Comparison of ENCODE assay signal across 18 cellular contexts in the genomic region with DNA sequence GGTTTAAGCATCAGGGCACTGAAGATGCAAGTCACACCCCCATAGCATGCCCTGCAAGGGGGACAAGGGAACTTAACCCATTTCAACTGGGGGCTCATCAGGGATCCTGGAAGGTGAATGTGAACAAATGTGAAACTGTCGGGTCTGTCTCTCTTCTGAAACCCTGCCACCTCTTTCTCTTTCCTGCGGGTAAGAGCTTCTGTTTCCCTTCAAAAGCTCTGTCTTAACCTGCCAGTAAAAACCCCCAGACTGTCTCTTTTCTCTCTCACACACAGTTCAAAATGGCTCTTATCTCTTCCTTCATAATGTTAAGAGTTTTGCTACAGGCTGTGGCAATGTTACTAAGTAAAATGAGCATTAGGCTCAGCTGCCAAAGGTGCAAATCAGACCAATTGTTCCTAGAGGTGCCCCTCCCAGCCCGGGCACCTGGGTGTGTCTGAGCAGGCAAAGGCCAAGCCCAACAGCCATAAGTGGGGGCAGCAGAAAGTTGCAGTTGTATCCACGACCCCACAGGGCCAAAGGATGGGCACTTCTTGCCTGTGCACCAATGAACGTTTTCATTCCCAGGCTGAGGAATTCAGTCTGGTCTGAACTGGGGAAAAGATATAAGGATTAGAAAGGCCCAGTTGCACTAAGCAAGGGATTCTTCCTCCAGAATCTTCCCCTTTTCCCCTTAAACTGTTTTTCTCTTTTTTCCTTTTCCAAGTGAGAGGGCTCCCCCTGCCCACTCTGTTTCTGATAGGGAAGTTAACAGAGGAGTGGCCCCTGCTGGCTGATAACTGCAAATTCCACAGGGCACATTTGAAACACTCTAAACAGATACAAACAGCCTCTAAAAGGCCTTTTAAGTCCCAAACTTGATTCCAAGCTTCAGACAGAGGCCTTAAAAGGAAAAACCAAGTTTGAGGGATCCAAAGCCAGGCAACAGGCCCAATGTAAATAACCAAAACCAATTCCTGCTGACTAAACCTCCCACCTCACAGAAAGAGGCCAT.
DNase-seq lines count a peak whose midpoint lies in the region; ATAC-seq and TF ChIP-seq lines count a peak whose summit lies in the region.
"Had no signal": no experiment of that assay in that cellular context is flagged by ENCODE, and none has a peak within 500 bp of the region (broad histone marks: within the 10 kb centered on the region; RNA-seq: fewer than 3 reads in every experiment).

No MANE protein-coding gene starts in this region.

- peaks cover 27% of the 10 kb centered on the region for H3K9me3 Mint-ChIP-seq in activated naive CD4-positive, alpha-beta T cell treated with anti-CD3 and anti-CD28 coated beads, Interleukin-2, amount 10 ng/mL, durations not matched to agents 7 days and 5 days
- H3K9me3 Mint-ChIP-seq in glutamatergic neuron (ENCODE audit: unreplicated experiment) = peaks cover 8% of the 10 kb centered on the region
- no peaks in the 10 kb centered on the region for H3K9me3 Mint-ChIP-seq in type B pancreatic cell

- H3K36me3 Mint-ChIP-seq in activated naive CD4-positive, alpha-beta T cell treated with anti-CD3 and anti-CD28 coated beads, Interleukin-2, amount 10 ng/mL, durations not matched to agents 7 days and 5 days = no peaks in the 10 kb centered on the region
- H3K36me3 Mint-ChIP-seq in glutamatergic neuron (ENCODE audit: unreplicated experiment) (no peaks in the 10 kb centered on the region), type B pancreatic cell (no peaks in the 10 kb centered on the region)

- no peak overlapping the region for H3K4me3 Mint-ChIP-seq in activated naive CD4-positive, alpha-beta T cell treated with anti-CD3 and anti-CD28 coated beads, Interleukin-2, amount 10 ng/mL, durations not matched to agents 7 days and 5 days
- no peak overlapping the region for H3K4me3 Mint-ChIP-seq in glutamatergic neuron (ENCODE audit: unreplicated experiment)
- H3K4me3 Mint-ChIP-seq in type B pancreatic cell = no peak overlapping the region
- H3K4me3 Mint-ChIP-seq: natural killer cell treated with Interleukin-12 subunit alpha and Interleukin-12 subunit beta and Interleukin-15 and Interleukin-18, amount 100 ng/mL, for 72 hours had no signal

- ATAC-seq in HG03175 (IDR thresholded peaks at IDR 0.05; ENCODE audit: unreplicated experiment) (no peak), GM21447 (IDR thresholded peaks at IDR 0.05; ENCODE audit: unreplicated experiment) (no peak)
- ATAC-seq: lower lobe of right lung; natural killer cell treated with Interleukin-12 subunit alpha and Interleukin-12 subunit beta and Interleukin-15 and Interleukin-18, amount 100 ng/mL, for 72 hours; right cardiac atrium had no signal

- no peaks in the 10 kb centered on the region for H3K4me1 Mint-ChIP-seq in activated naive CD4-positive, alpha-beta T cell treated with anti-CD3 and anti-CD28 coated beads, Interleukin-2, amount 10 ng/mL, durations not matched to agents 7 days and 5 days
- H3K4me1 Mint-ChIP-seq in glutamatergic neuron (ENCODE audit: low read depth, unreplicated experiment) (peaks cover 3% of the 10 kb centered on the region), type B pancreatic cell (ENCODE audit: unreplicated experiment) (no peaks in the 10 kb centered on the region)

- CTCF ChIA-PET in activated naive CD4-positive, alpha-beta T cell treated with anti-CD3 and anti-CD28 coated beads, Interleukin-2, amount 10 ng/mL, durations not matched to agents 7 days and 5 days (lab: Charles Lee) = no interaction called here

- no peak for DNase-seq in activated naive CD4-positive, alpha-beta T cell treated with anti-CD3 and anti-CD28 coated beads, Interleukin-2, amount 10 ng/mL, durations not matched to agents 7 days and 5 days
- DNase-seq in activated naive CD4-positive, alpha-beta T cell treated with Interleukin-2 at 50 U/mL for 16 hours = no peak
- peak; percentile 5 for DNase-seq in OCI-M1 (lab: John Stamatoyannopoulos, UW)
- no peak for DNase-seq in glutamatergic neuron
- DNase-seq in type B pancreatic cell (ENCODE audit: extremely low spot score, unreplicated experiment) = no peak
- no peak for DNase-seq in GM20000 (ENCODE audit: low spot score)
- DNase-seq: activated CD4-positive, alpha-beta T cell treated with anti-CD3 and anti-CD28 coated beads, Interleukin-2, amount 50 U/mL, for 48 hours; amygdala; Calu3; esophagus squamous epithelium; hypothalamus; lower lobe of right lung; NK-92 treated with Interleukin-12 subunit alpha and Interleukin-12 subunit beta, amount 100 ng/mL, for 24 hours; right cardiac atrium; stimulated activated CD4-positive, alpha-beta T cell treated with anti-CD3 and anti-CD28 coated beads, Interleukin-2, amount 100 ng/mL, for 24 hours had no signal

- peak overlapping the region; percentile 42 for H3K27ac Mint-ChIP-seq in activated naive CD4-positive, alpha-beta T cell treated with anti-CD3 and anti-CD28 coated beads, Interleukin-2, amount 10 ng/mL, durations not matched to agents 7 days and 5 days
- peak overlapping the region; percentile 2 for H3K27ac Mint-ChIP-seq in glutamatergic neuron (ENCODE audit: unreplicated experiment)
- H3K27ac Mint-ChIP-seq in type B pancreatic cell = no peak overlapping the region
- H3K27ac Mint-ChIP-seq: natural killer cell treated with Interleukin-12 subunit alpha and Interleukin-12 subunit beta and Interleukin-15 and Interleukin-18, amount 100 ng/mL, for 72 hours had no signal

- TF ChIP-seq CTCF in glutamatergic neuron (IDR thresholded peaks at IDR 0.05; ENCODE audit: partially characterized antibody, unreplicated experiment) = peak; percentile 20
- TF ChIP-seq CTCF in type B pancreatic cell (conservative IDR thresholded peaks at IDR 0.05) = peak; percentile 63
- TF ChIP-seq CTCF in GM20000 (IDR thresholded peaks at IDR 0.05; ENCODE audit: extremely low read depth, missing control alignments) = no peak

- H3K27me3 Mint-ChIP-seq in activated naive CD4-positive, alpha-beta T cell treated with anti-CD3 and anti-CD28 coated beads, Interleukin-2, amount 10 ng/mL, durations not matched to agents 7 days and 5 days = no peaks in the 10 kb centered on the region
- H3K27me3 Mint-ChIP-seq in glutamatergic neuron (ENCODE audit: unreplicated experiment) = no peaks in the 10 kb centered on the region
- H3K27me3 Mint-ChIP-seq in type B pancreatic cell = no peaks in the 10 kb centered on the region
- H3K27me3 Mint-ChIP-seq: natural killer cell treated with Interleukin-12 subunit alpha and Interleukin-12 subunit beta and Interleukin-15 and Interleukin-18, amount 100 ng/mL, for 72 hours had no signal
